Comparison of ENCODE assay signal across 14 cellular contexts in the genomic region with DNA sequence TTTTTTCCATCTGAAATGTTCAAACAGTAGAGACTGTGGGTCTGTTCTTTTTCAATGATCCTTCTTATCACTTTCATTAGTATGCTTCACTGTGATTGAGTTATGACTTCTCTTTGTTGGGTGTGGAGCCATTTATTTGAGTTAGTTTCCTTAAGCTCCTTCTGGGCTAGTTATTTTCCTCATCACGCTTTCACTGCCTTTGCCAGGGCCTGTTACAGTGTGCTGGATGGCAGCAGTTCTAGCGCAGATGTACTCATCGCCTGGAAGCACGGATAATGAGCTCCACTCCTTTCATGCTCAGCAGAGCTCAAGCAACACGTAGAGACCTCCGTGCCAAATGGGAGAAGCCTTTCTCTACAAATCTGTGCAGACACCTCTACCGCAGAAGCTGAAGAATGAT. TPM values are rescaled to one million over a fixed set of nuclear protein-coding genes. Genes with fewer than 3 reads are reported as not detected.
A peak's percentile ranks its signal among the peaks of the same experiment; 100 is the strongest.
DNase-seq lines count a peak whose midpoint lies in the region; ATAC-seq and TF ChIP-seq lines count a peak whose summit lies in the region.
"Had no signal": no experiment of that assay in that cellular context is flagged by ENCODE, and none has a peak within 500 bp of the region (broad histone marks: within the 10 kb centered on the region; RNA-seq: fewer than 3 reads in every experiment).

No MANE protein-coding gene starts in this region.

- H3K4me3 ChIP-seq in lower lobe of right lung, result no peak overlapping the region
- H3K4me3 ChIP-seq: body of pancreas, testis had no signal

- no peak for ATAC-seq in HG03460 (IDR thresholded peaks at IDR 0.05; ENCODE audit: unreplicated experiment)
- no peak for ATAC-seq in lower lobe of right lung
- ATAC-seq: body of pancreas had no signal

- H3K4me1 ChIP-seq in lower lobe of right lung, result peaks cover 4% of the 10 kb centered on the region
- H3K4me1 ChIP-seq: body of pancreas, testis had no signal

- no peak overlapping the region for H3K4me3 Mint-ChIP-seq in neural crest cell
- H3K4me3 Mint-ChIP-seq: activated naive CD4-positive, alpha-beta T cell treated with anti-CD3 and anti-CD28 coated beads, Interleukin-2, amount 50 U/mL, for 24 hours had no signal

- H3K27me3 ChIP-seq in lower lobe of right lung (ENCODE audit: low read depth), result no peaks in the 10 kb centered on the region
- H3K27me3 ChIP-seq: body of pancreas, testis had no signal

- no peak overlapping the region for H3K27ac ChIP-seq in lower lobe of right lung
- H3K27ac ChIP-seq: body of pancreas, testis had no signal

- intact Hi-C loops in lower lobe of right lung (cut with DNase I), result loop anchor here (5.0 kb wide), 1 partner anchor 172 kb away; no protein-coding TSS in a partner anchor

- no peaks in the 10 kb centered on the region for H3K9me3 ChIP-seq in lower lobe of right lung
- H3K9me3 ChIP-seq: body of pancreas, SK-N-SH, testis had no signal

- in situ Hi-C loops in GM13976 (cut with MboI; ENCODE audit: low sequenced_read_pairs, unreplicated experiment), result loop anchor here (25.0 kb wide), 1 partner anchor 182 kb away; no protein-coding TSS in a partner anchor

- TF ChIP-seq CTCF in neural crest cell (conservative IDR thresholded peaks at IDR 0.05), result no peak
- no peak for TF ChIP-seq CTCF in GM13976 (IDR thresholded peaks at IDR 0.05; ENCODE audit: borderline replicate concordance, control extremely low read depth, extremely low read depth, insufficient read depth, missing control alignments)
- TF ChIP-seq CTCF in lower lobe of right lung (IDR thresholded peaks at IDR 0.05), result no peak

- peak; percentile 60 for DNase-seq in DMS 273 (lab: John Stamatoyannopoulos, UW; ENCODE audit: unreplicated experiment)
- peak; percentile 56 for DNase-seq in NCI-H1694 treated with DMSO at 0.1 percent for 48 hours (lab: John Stamatoyannopoulos, UW)
- peak; percentile 35 for DNase-seq in globus pallidus (ENCODE audit: low spot score)
- DNase-seq in neural crest cell (ENCODE audit: low read depth, low spot score), result no peak
- no peak for DNase-seq in AML-193 (lab: John Stamatoyannopoulos, UW)
- no peak for DNase-seq in GM13976 (ENCODE audit: low spot score)
- no peak for DNase-seq in lower lobe of right lung
- DNase-seq: activated CD4-positive, CD25-positive, alpha-beta regulatory T cell treated with anti-CD3 and anti-CD28 coated beads, Interleukin-2, amount 50 U/mL, for 72 hours; body of pancreas; NCI-H1417 treated with DMSO at 0.1 percent for 48 hours; SK-N-SH; testis had no signal

- no peaks in the 10 kb centered on the region for H3K36me3 ChIP-seq in lower lobe of right lung

- H3K4me1 Mint-ChIP-seq in neural crest cell, result peaks cover 30% of the 10 kb centered on the region
- H3K4me1 Mint-ChIP-seq: activated naive CD4-positive, alpha-beta T cell treated with anti-CD3 and anti-CD28 coated beads, Interleukin-2, amount 50 U/mL, for 24 hours had no signal

- no peaks in the 10 kb centered on the region for H3K27me3 Mint-ChIP-seq in neural crest cell (ENCODE audit: low read depth)
- H3K27me3 Mint-ChIP-seq: activated naive CD4-positive, alpha-beta T cell treated with anti-CD3 and anti-CD28 coated beads, Interleukin-2, amount 50 U/mL, for 24 hours had no signal

- peak overlapping the region; percentile 75 for H3K27ac Mint-ChIP-seq in neural crest cell (ENCODE audit: unreplicated experiment)
- H3K27ac Mint-ChIP-seq: activated naive CD4-positive, alpha-beta T cell treated with anti-CD3 and anti-CD28 coated beads, Interleukin-2, amount 50 U/mL, for 24 hours had no signal

- H3K36me3 Mint-ChIP-seq in neural crest cell (ENCODE audit: low read depth), result no peaks in the 10 kb centered on the region
- H3K36me3 Mint-ChIP-seq: activated naive CD4-positive, alpha-beta T cell treated with anti-CD3 and anti-CD28 coated beads, Interleukin-2, amount 50 U/mL, for 24 hours had no signal

- no peaks in the 10 kb centered on the region for H3K9me3 Mint-ChIP-seq in neural crest cell

RNA-seq across cellular contexts. Expression of gene ARHGAP42, which starts 7.0 kb away (rescaled TPM):
- total RNA-seq in neural crest cell (21.6 and 22.6 TPM in 2 replicates), lower lobe of right lung (16.3 TPM)

Comparison
In these comparisons a context has a peak if more than half of its experiments do, and no peak if none do; other contexts are left out.
1. DNase-seq: peak in DMS 273 (single experiment), NCI-H1694 treated with DMSO at 0.1 percent for 48 hours (single experiment) and globus pallidus (single experiment); none in neural crest cell (single experiment), AML-193 (0 of 2), GM13976 (single experiment) and lower lobe of right lung (single experiment).